7 cellular contexts compared by ENCODE assay signal in genomic region chr15:66862878-66863335, GRCh38.
A peak's percentile ranks its signal among the peaks of the same experiment; 100 is the strongest.
DNase-seq lines count a peak whose midpoint lies in the region; ATAC-seq and TF ChIP-seq lines count a peak whose summit lies in the region.

No MANE protein-coding gene starts in this region.

- no peaks in the 10 kb centered on the region for H3K9me3 Mint-ChIP-seq in activated naive CD4-positive, alpha-beta T cell treated with anti-CD3 and anti-CD28 coated beads, Interleukin-2, amount 10 ng/mL, durations not matched to agents 7 days and 5 days
- H3K9me3 Mint-ChIP-seq in glutamatergic neuron (ENCODE audit: unreplicated experiment): no peaks in the 10 kb centered on the region

- no peak overlapping the region for H3K27ac Mint-ChIP-seq in activated naive CD4-positive, alpha-beta T cell treated with anti-CD3 and anti-CD28 coated beads, Interleukin-2, amount 10 ng/mL, durations not matched to agents 7 days and 5 days
- H3K27ac Mint-ChIP-seq in glutamatergic neuron (ENCODE audit: unreplicated experiment): no peak overlapping the region

- H3K27ac ChIP-seq in uterus: no peak overlapping the region

- no peaks in the 10 kb centered on the region for H3K36me3 ChIP-seq in uterus

- H3K27me3 Mint-ChIP-seq in activated naive CD4-positive, alpha-beta T cell treated with anti-CD3 and anti-CD28 coated beads, Interleukin-2, amount 10 ng/mL, durations not matched to agents 7 days and 5 days: peaks cover 53% of the 10 kb centered on the region
- H3K27me3 Mint-ChIP-seq in glutamatergic neuron (ENCODE audit: unreplicated experiment): peaks cover 5% of the 10 kb centered on the region

- no peaks in the 10 kb centered on the region for H3K27me3 ChIP-seq in uterus

- no peaks in the 10 kb centered on the region for H3K4me1 ChIP-seq in uterus

- DNase-seq in Jurkat, Clone E6-1 (ENCODE audit: low read depth, low spot score): peak; percentile 67
- peak; percentile 85 for DNase-seq in activated naive CD4-positive, alpha-beta T cell treated with anti-CD3 and anti-CD28 coated beads, Interleukin-2, amount 10 ng/mL, durations not matched to agents 7 days and 5 days
- DNase-seq in glutamatergic neuron (peak; percentile 89), posterior vena cava (ENCODE audit: low spot score) (peak; percentile 96), uterus (peak; percentile 78 to 84)

- H3K9me3 ChIP-seq in uterus: no peaks in the 10 kb centered on the region

- H3K4me3 Mint-ChIP-seq in activated naive CD4-positive, alpha-beta T cell treated with anti-CD3 and anti-CD28 coated beads, Interleukin-2, amount 10 ng/mL, durations not matched to agents 7 days and 5 days: no peak overlapping the region
- no peak overlapping the region for H3K4me3 Mint-ChIP-seq in glutamatergic neuron (ENCODE audit: unreplicated experiment)

- no peak for TF ChIP-seq POLR2A in uterus (IDR thresholded peaks at IDR 0.05)

- ATAC-seq in SK-N-SH treated with all-trans-retinoic acid at 6 μM for 48 hours: peak; percentile 96

- H3K4me3 ChIP-seq in Jurkat, Clone E6-1 (ENCODE audit: low read length): no peak overlapping the region
- H3K4me3 ChIP-seq in uterus: no peak overlapping the region

- CTCF ChIA-PET in activated naive CD4-positive, alpha-beta T cell treated with anti-CD3 and anti-CD28 coated beads, Interleukin-2, amount 10 ng/mL, durations not matched to agents 7 days and 5 days (lab: Charles Lee): interaction anchor here (1.0 to 5.1 kb wide), 3 partner anchors 11 to 247 kb away, joined by 4 to 45 read pairs (median 5); no protein-coding TSS in a partner anchor

- H3K36me3 Mint-ChIP-seq in activated naive CD4-positive, alpha-beta T cell treated with anti-CD3 and anti-CD28 coated beads, Interleukin-2, amount 10 ng/mL, durations not matched to agents 7 days and 5 days: no peaks in the 10 kb centered on the region
- no peaks in the 10 kb centered on the region for H3K36me3 Mint-ChIP-seq in glutamatergic neuron (ENCODE audit: unreplicated experiment)

- peaks cover 12% of the 10 kb centered on the region for H3K4me1 Mint-ChIP-seq in activated naive CD4-positive, alpha-beta T cell treated with anti-CD3 and anti-CD28 coated beads, Interleukin-2, amount 10 ng/mL, durations not matched to agents 7 days and 5 days
- peaks cover 4% of the 10 kb centered on the region for H3K4me1 Mint-ChIP-seq in glutamatergic neuron (ENCODE audit: low read depth, unreplicated experiment)

- TF ChIP-seq CTCF in GM12873 (IDR thresholded peaks at IDR 0.05; ENCODE audit: insufficient read depth, low read depth, low read length, missing control alignments) (peak; percentile 96), glutamatergic neuron (IDR thresholded peaks at IDR 0.05; ENCODE audit: partially characterized antibody, unreplicated experiment) (peak; percentile 95), uterus (IDR thresholded peaks at IDR 0.05) (peak; percentile 79 to 91 (median 82))

- intact Hi-C loops in posterior vena cava (cut with DNase I) (loop anchor here in 1 of 2 donors (5.0 kb wide), 1 partner anchor 256 kb away; no protein-coding TSS in a partner anchor), uterus (cut with DNase I; ENCODE audit: low total_unique reads) (no loop called here)

TF ChIP-seq in SK-N-SH treated with all-trans-retinoic acid at 6 μM for 48 hours, 23 proteins besides CTCF, POLR2A, EP300 and RAD21:
- TF ChIP-seq ARNTL (CRISPR knock-in tag; IDR thresholded peaks at IDR 0.05; ENCODE audit: borderline replicate concordance, low read depth): no peak
- TF ChIP-seq ZC3H10 (CRISPR knock-in tag; IDR thresholded peaks at IDR 0.05): no peak
- TF ChIP-seq CSDC2 (CRISPR knock-in tag; IDR thresholded peaks at IDR 0.05): no peak
- no peak for TF ChIP-seq TSHZ2 (CRISPR knock-in tag; IDR thresholded peaks at IDR 0.05)
- no peak for TF ChIP-seq ZNF8 (CRISPR knock-in tag; IDR thresholded peaks at IDR 0.05)
- no peak for TF ChIP-seq CSRNP3 (CRISPR knock-in tag; IDR thresholded peaks at IDR 0.05)
